ENCODE assay signal across 12 cellular contexts in genomic region chr9:859251-859650, GRCh38. TPM values are rescaled to one million over a fixed set of nuclear protein-coding genes. Genes with fewer than 3 reads are reported as not detected.
A peak's percentile ranks its signal among the peaks of the same experiment; 100 is the strongest.
DNase-seq lines count a peak whose midpoint lies in the region; ATAC-seq and TF ChIP-seq lines count a peak whose summit lies in the region.
"Had no signal": no experiment of that assay in that cellular context is flagged by ENCODE, and none has a peak within 500 bp of the region (broad histone marks: within the 10 kb centered on the region; RNA-seq: fewer than 3 reads in every experiment).

No MANE protein-coding gene starts in this region.

- peak overlapping the region; percentile 84; the same call in 1 of the 2 replicates for H2AFZ ChIP-seq in OCI-LY7 (ENCODE audit: low read length)

- BruUV-seq in OCI-LY7 (replicated peaks; lab: Mats Ljungman, UMichigan) = no TSS peak

- 53% methylated on average over 6 of the region's 6 CpGs for WGBS in tibial nerve, 2 donors

- TF ChIP-seq EP300 in tibial nerve (IDR thresholded peaks at IDR 0.05) = no peak

- H3K27ac Mint-ChIP-seq in activated CD8-positive, alpha-beta T cell treated with anti-CD3 and anti-CD28 coated beads for 36 hours = no peak overlapping the region
- H3K27ac Mint-ChIP-seq: mesothelial cell of epicardium had no signal

- H3K4me2 ChIP-seq in OCI-LY7 (ENCODE audit: low read length) = peak overlapping the region; percentile 92

- TF ChIP-seq CTCF in OCI-LY7 (conservative IDR thresholded peaks at IDR 0.05; ENCODE audit: low read length) (no peak), tibial nerve (IDR thresholded peaks at IDR 0.05) (no peak)
- no peak for TF ChIP-seq CTCF in activated CD8-positive, alpha-beta T cell treated with anti-CD3 and anti-CD28 coated beads for 36 hours (IDR thresholded peaks at IDR 0.05)

- no peaks in the 10 kb centered on the region for H3K4me1 Mint-ChIP-seq in activated CD8-positive, alpha-beta T cell treated with anti-CD3 and anti-CD28 coated beads for 36 hours (ENCODE audit: low read depth)
- H3K4me1 Mint-ChIP-seq: mesothelial cell of epicardium had no signal

- intact Hi-C loops in OCI-LY7 (cut with micrococcal nuclease; ENCODE audit: unreplicated experiment) = no loop called here
- intact Hi-C loops in activated CD8-positive, alpha-beta T cell treated with anti-CD3 and anti-CD28 coated beads for 36 hours (cut with micrococcal nuclease) = no loop called here

- no peak for TF ChIP-seq POLR2A in tibial nerve (IDR thresholded peaks at IDR 0.05)

- peaks cover 2% of the 10 kb centered on the region for H3K9me3 Mint-ChIP-seq in activated CD8-positive, alpha-beta T cell treated with anti-CD3 and anti-CD28 coated beads for 36 hours

- no peaks in the 10 kb centered on the region for H3K9me2 ChIP-seq in OCI-LY7 (ENCODE audit: insufficient read depth, low read length)

- POLR2A ChIA-PET in OCI-LY7 (lab: Charles Lee) = interaction anchor here (0.6 to 1.4 kb wide), 3 partner anchors 9 to 31 kb away, joined by 3 to 8 read pairs (median 4); no protein-coding TSS in a partner anchor
- POLR2A ChIA-PET in activated CD8-positive, alpha-beta T cell treated with anti-CD3 and anti-CD28 coated beads for 36 hours (lab: Charles Lee) = no interaction called here

- H3K36me3 Mint-ChIP-seq in activated CD8-positive, alpha-beta T cell treated with anti-CD3 and anti-CD28 coated beads for 36 hours (ENCODE audit: low read depth) = no peaks in the 10 kb centered on the region

- DNase-seq in OCI-LY7 (ENCODE audit: low spot score) (peak; percentile 76), NCI-H1105 treated with DMSO at 0.1 percent for 48 hours (lab: John Stamatoyannopoulos, UW) (no peak), tibial nerve (ENCODE audit: low spot score in 2 of 2) (no peak)
- DNase-seq in activated CD8-positive, alpha-beta T cell treated with anti-CD3 and anti-CD28 coated beads for 36 hours = no peak
- no peak for DNase-seq in stimulated activated CD4-positive, alpha-beta T cell treated with anti-CD3 and anti-CD28 coated beads, Interleukin-4, amount 100 ng/mL, for 4 hours
- DNase-seq: NCI-H526 treated with DMSO at 0.1 percent for 48 hours, upper lobe of right lung had no signal

- CTCF ChIA-PET in OCI-LY7 (lab: Charles Lee; ENCODE audit: unreplicated experiment) = interaction anchor here (0.9 kb wide), 1 partner anchor 25 kb away, joined by 4 read pairs; no protein-coding TSS in a partner anchor
- CTCF ChIA-PET in activated CD8-positive, alpha-beta T cell treated with anti-CD3 and anti-CD28 coated beads for 36 hours (lab: Charles Lee) = no interaction called here

- peaks cover 12% of the 10 kb centered on the region for H3K4me1 ChIP-seq in OCI-LY7 (ENCODE audit: insufficient read depth, low read length, poor library complexity, severe bottlenecking)
- no peaks in the 10 kb centered on the region for H3K4me1 ChIP-seq in tibial nerve
- H3K4me1 ChIP-seq: upper lobe of right lung had no signal

- no peaks in the 10 kb centered on the region for H3K27me3 ChIP-seq in tibial nerve
- H3K27me3 ChIP-seq: upper lobe of right lung had no signal

- no peaks in the 10 kb centered on the region for H3K36me3 ChIP-seq in OCI-LY7 (ENCODE audit: insufficient read depth, low read length)
- no peaks in the 10 kb centered on the region for H3K36me3 ChIP-seq in tibial nerve
- H3K36me3 ChIP-seq: upper lobe of right lung had no signal

- H3K4me3 ChIP-seq in OCI-LY7 (ENCODE audit: low read depth, low read length, poor library complexity, severe bottlenecking) (peak overlapping the region; percentile 51), tibial nerve (no peak overlapping the region)
- H3K4me3 ChIP-seq: upper lobe of right lung had no signal

- no peaks in the 10 kb centered on the region for H4K20me1 ChIP-seq in OCI-LY7 (ENCODE audit: insufficient read depth, low read length)

- no peaks in the 10 kb centered on the region for H3K9me3 ChIP-seq in OCI-LY7 (ENCODE audit: low read length)
- no peaks in the 10 kb centered on the region for H3K9me3 ChIP-seq in tibial nerve
- H3K9me3 ChIP-seq: upper lobe of right lung had no signal

- H3K4me3 Mint-ChIP-seq in activated CD8-positive, alpha-beta T cell treated with anti-CD3 and anti-CD28 coated beads for 36 hours = no peak overlapping the region
- H3K4me3 Mint-ChIP-seq: mesothelial cell of epicardium had no signal

- no peaks in the 10 kb centered on the region for H3K79me2 ChIP-seq in OCI-LY7 (ENCODE audit: insufficient read depth, low read depth, low read length)

- ATAC-seq in GM18861 (IDR thresholded peaks at IDR 0.05; ENCODE audit: unreplicated experiment) (peak; percentile 100), GM21515 (IDR thresholded peaks at IDR 0.05; ENCODE audit: unreplicated experiment) (peak; percentile 100), HG03064 (IDR thresholded peaks at IDR 0.05; ENCODE audit: low read depth, unreplicated experiment) (peak; percentile 100)
- no peak for ATAC-seq in activated CD8-positive, alpha-beta T cell treated with anti-CD3 and anti-CD28 coated beads for 36 hours
- ATAC-seq: upper lobe of right lung had no signal

- H3K27me3 Mint-ChIP-seq in activated CD8-positive, alpha-beta T cell treated with anti-CD3 and anti-CD28 coated beads for 36 hours = peaks cover 18% of the 10 kb centered on the region

- peak overlapping the region; percentile 44 for H3K27ac ChIP-seq in OCI-LY7 (ENCODE audit: low read depth, low read length, poor library complexity, severe bottlenecking)
- H3K27ac ChIP-seq in tibial nerve = no peak overlapping the region
- H3K27ac ChIP-seq: upper lobe of right lung had no signal

RNA-seq across cellular contexts. Expression of gene DMRT1, which starts 17.8 kb away (rescaled TPM):
- not detected in 2 replicates for total RNA-seq in OCI-LY7 (2014; rRNA removed; shearing (Covaris generic))
- not detected in 2 replicates for total RNA-seq in OCI-LY7 (2022)
- not detected for total RNA-seq in activated CD8-positive, alpha-beta T cell treated with anti-CD3 and anti-CD28 coated beads for 36 hours
- total RNA-seq in tibial nerve = not detected
- total RNA-seq: activated CD8-positive, alpha-beta memory T cell treated with anti-CD3 and anti-CD28 coated beads for 36 hours; mesothelial cell of epicardium; upper lobe of right lung had no signal
